Comparison of ENCODE assay signal across 25 cellular contexts in genomic region chr3:181791380-181791779, GRCh38.
DNase-seq lines count a peak whose midpoint lies in the region; ATAC-seq, FAIRE-seq and TF ChIP-seq lines count a peak whose summit lies in the region.
"Had no signal": no experiment of that assay in that cellular context is flagged by ENCODE, and none has a peak within 500 bp of the region (broad histone marks: within the 10 kb centered on the region; RNA-seq: fewer than 3 reads in every experiment).

No MANE protein-coding gene starts in this region.

- H3K9me1 ChIP-seq in keratinocyte (ENCODE audit: control insufficient read depth, extremely low read depth, insufficient read depth, low read length): no peaks in the 10 kb centered on the region

- FAIRE-seq in GM12878 (lab: Jason Lieb, UNC): no peak
- no peak for FAIRE-seq in keratinocyte (lab: Jason Lieb, UNC)
- FAIRE-seq: A549 had no signal

- dilution Hi-C loops in keratinocyte (cut with MboI; ENCODE audit: extremely low pct_ligation_motif_present, low sequenced_read_pairs): no loop called here

- intact Hi-C loops in GM12878 (cut with micrococcal nuclease; ENCODE audit: unreplicated experiment): no loop called here
- intact Hi-C loops in spleen (cut with DNase I; ENCODE audit: low total_unique reads): no loop called here

- 19% methylated on average over 3 of the region's 3 CpGs for WGBS in GM12878 (ENCODE audit: insufficient coverage, insufficient replicate concordance, low lambda C conversion rate, missing lambda C conversion rate)
- WGBS in tibial nerve, 2 donors: 29 to 33% methylated on average over 3 of the region's 3 CpGs
- 52 to 74% (median 62%) methylated on average over 3 of the region's 3 CpGs for WGBS in spleen, 5 donors

- DNase-seq in RPMI7951 (ENCODE audit: low read depth): peak; percentile 1
- no peak for DNase-seq in GM12878 (ENCODE audit: low read depth, low spot score)
- no peak for DNase-seq in keratinocyte (ENCODE audit: low read depth, low spot score)
- no peak for DNase-seq in tibial nerve (ENCODE audit: low spot score in 2 of 2)
- no peak for DNase-seq in spleen
- DNase-seq in effector CD4-positive, alpha-beta T cell: no peak
- DNase-seq: AML-193; C1 segment of cervical spinal cord; CD4-positive, alpha-beta memory T cell; COR-L47; DMS53; Karpas-422; NCI-H1092 treated with DMSO at 0.1 percent for 48 hours; NCI-H1436 treated with DMSO at 0.1 percent for 48 hours; NCI-H187 treated with DMSO at 0.1 percent for 48 hours; NCI-H524; NCI-H774; SHP77 treated with DMSO at 0.1 percent for 48 hours; SK-N-SH; SW 1271 had no signal

- TF ChIP-seq CTCF in GM12878 (IDR thresholded peaks at IDR 0.05 in 2 of 3, conservative IDR thresholded peaks at IDR 0.05 in 1 of 3; ENCODE audit: control insufficient read depth in 2 of 3, extremely low read depth in 1 of 3, insufficient read depth in 1 of 3, low read depth in 3 of 3, low read length in 3 of 3) (no peak), keratinocyte (optimal IDR thresholded peaks at IDR 0.05 in 1 of 3, IDR thresholded peaks at IDR 0.05 in 1 of 3, conservative IDR thresholded peaks at IDR 0.05 in 1 of 3; ENCODE audit: extremely low read depth in 1 of 3, insufficient read depth in 2 of 3, low read length in 3 of 3) (no peak), tibial nerve (IDR thresholded peaks at IDR 0.05) (no peak), spleen (IDR thresholded peaks at IDR 0.05 in 8 of 11, conservative IDR thresholded peaks at IDR 0.05 in 3 of 11) (no peak)

- CTCF ChIA-PET in GM12878 (lab: Yijun Ruan, JAX): no interaction called here

- no peak for TF ChIP-seq RAD21 in GM12878 (IDR thresholded peaks at IDR 0.05; ENCODE audit: insufficient read depth, low read depth, low read length)

- H3K4me1 ChIP-seq in GM12878 (ENCODE audit: control insufficient read depth, insufficient read depth, low read length) (no peaks in the 10 kb centered on the region), keratinocyte (ENCODE audit: control insufficient read depth, extremely low read depth, insufficient read depth, low read length) (no peaks in the 10 kb centered on the region), tibial nerve (peaks cover 0 to 12% (median 3%) of the 10 kb centered on the region in 4 donors), spleen (no peaks in the 10 kb centered on the region)
- H3K4me1 ChIP-seq: A549 had no signal

- TF ChIP-seq EP300 in GM12878 (IDR thresholded peaks at IDR 0.05; ENCODE audit: borderline replicate concordance in 1 of 2, control insufficient read depth in 1 of 2, low read depth in 2 of 2, low read length in 2 of 2): no peak
- no peak for TF ChIP-seq EP300 in tibial nerve (IDR thresholded peaks at IDR 0.05)

- H3K9me3 ChIP-seq in GM12878 (replicated peaks; ENCODE audit: control insufficient read depth, insufficient read depth, low read length) (no peaks in the 10 kb centered on the region), keratinocyte (ENCODE audit: control insufficient read depth, low read depth, low read length) (no peaks in the 10 kb centered on the region), tibial nerve (no peaks in the 10 kb centered on the region), spleen (no peaks in the 10 kb centered on the region)
- H3K9me3 ChIP-seq: A549, SK-N-SH had no signal

- no peak overlapping the region for H3K9ac ChIP-seq in GM12878 (ENCODE audit: control insufficient read depth, insufficient read depth, low read length)
- H3K9ac ChIP-seq in keratinocyte (ENCODE audit: control insufficient read depth, extremely low read depth, insufficient read depth, low read length): no peak overlapping the region
- H3K9ac ChIP-seq: SK-N-SH had no signal

- in situ Hi-C loops in GM12878 (cut with MboI): no loop called here

- H3K79me2 ChIP-seq in GM12878 (ENCODE audit: control insufficient read depth, insufficient read depth, low read length) (no peaks in the 10 kb centered on the region), keratinocyte (ENCODE audit: control insufficient read depth, insufficient read depth, low read length) (no peaks in the 10 kb centered on the region)

- no TSS peak for BruUV-seq in GM12878 (replicated peaks; lab: Mats Ljungman, UMichigan)

- TF ChIP-seq POLR2A in GM12878 (IDR thresholded peaks at IDR 0.05; ENCODE audit: low read depth, low read length) (no peak), tibial nerve (IDR thresholded peaks at IDR 0.05) (no peak), spleen (IDR thresholded peaks at IDR 0.05) (no peak)

- SMC1A ChIA-PET in GM12878 (lab: Charles Lee; ENCODE audit: uncharacterized antibody, unreplicated experiment): no interaction called here

- RAD21 ChIA-PET in GM12878 (lab: Charles Lee; ENCODE audit: unreplicated experiment): no interaction called here

- ATAC-seq in GM12878 (no peak), GM21360 (IDR thresholded peaks at IDR 0.05; ENCODE audit: unreplicated experiment) (no peak)
- ATAC-seq: A549, HCT116 had no signal

- H3K36me3 ChIP-seq in GM12878 (ENCODE audit: control insufficient read depth in 2 of 2, insufficient read depth in 2 of 2, low read length in 1 of 2): no peaks in the 10 kb centered on the region
- H3K36me3 ChIP-seq in keratinocyte (ENCODE audit: control insufficient read depth in 2 of 2, extremely low read depth in 1 of 2, insufficient read depth in 2 of 2, low read length in 2 of 2): no peaks in the 10 kb centered on the region
- H3K36me3 ChIP-seq in tibial nerve: no peaks in the 10 kb centered on the region
- H3K36me3 ChIP-seq in spleen: no peaks in the 10 kb centered on the region

- H2AFZ ChIP-seq in GM12878 (ENCODE audit: control insufficient read depth, low read depth, low read length) (no peak overlapping the region), keratinocyte (ENCODE audit: control insufficient read depth, low read length) (peak overlapping the region; percentile 31)

- no peak overlapping the region for H3K4me2 ChIP-seq in GM12878 (ENCODE audit: control insufficient read depth, insufficient read depth)
- no peak overlapping the region for H3K4me2 ChIP-seq in keratinocyte (ENCODE audit: control insufficient read depth, extremely low read depth, insufficient read depth, low read depth, low read length)
- H3K4me2 ChIP-seq: A549, SK-N-SH had no signal

- H3K4me3 ChIP-seq in GM12878: no peak overlapping the region
- H3K4me3 ChIP-seq in keratinocyte (ENCODE audit: control insufficient read depth in 2 of 3, extremely low read depth in 1 of 3, insufficient read depth in 2 of 3, low read depth in 1 of 3, low read length in 3 of 3): no peak overlapping the region
- no peak overlapping the region for H3K4me3 ChIP-seq in tibial nerve
- no peak overlapping the region for H3K4me3 ChIP-seq in spleen
- H3K4me3 ChIP-seq: A549 had no signal

- no peaks in the 10 kb centered on the region for H3K27me3 ChIP-seq in GM12878 (replicated peaks in 1 of 2; ENCODE audit: control insufficient read depth in 2 of 2, insufficient read depth in 2 of 2, low read length in 1 of 2)
- H3K27me3 ChIP-seq in keratinocyte (ENCODE audit: control insufficient read depth, extremely low read depth, insufficient read depth, low read length): no peaks in the 10 kb centered on the region
- H3K27me3 ChIP-seq in tibial nerve: no peaks in the 10 kb centered on the region
- no peaks in the 10 kb centered on the region for H3K27me3 ChIP-seq in spleen (replicated peaks in 1 of 7)

- POLR2A ChIA-PET in GM12878 (lab: Charles Lee): no interaction called here

- no peaks in the 10 kb centered on the region for H4K20me1 ChIP-seq in GM12878 (ENCODE audit: control insufficient read depth, insufficient read depth)
- no peaks in the 10 kb centered on the region for H4K20me1 ChIP-seq in keratinocyte (ENCODE audit: control insufficient read depth, extremely low read depth, insufficient read depth, low read length)

- H3K27ac ChIP-seq in GM12878 (ENCODE audit: control insufficient read depth, insufficient read depth): no peak overlapping the region
- H3K27ac ChIP-seq in keratinocyte (ENCODE audit: control insufficient read depth, insufficient read depth, low read length): no peak overlapping the region
- H3K27ac ChIP-seq in tibial nerve: peak overlapping the region in 3 of 4 donors; percentile 4 to 65 (median 60)
- H3K27ac ChIP-seq in spleen: no peak overlapping the region
- H3K27ac ChIP-seq: A549, HL-60, RWPE1 had no signal

TF ChIP-seq in GM12878, 131 proteins besides CTCF, POLR2A, EP300 and RAD21:
- no peak for TF ChIP-seq SPI1 (IDR thresholded peaks at IDR 0.05; ENCODE audit: borderline replicate concordance, insufficient read depth, low read depth, low read length)
- no peak for TF ChIP-seq MEF2B (IDR thresholded peaks at IDR 0.05; ENCODE audit: partially characterized antibody, poor library complexity, severe bottlenecking)
- no peak for TF ChIP-seq TCF3 (IDR thresholded peaks at IDR 0.05; ENCODE audit: borderline replicate concordance, insufficient read depth, low read depth, low read length)
- peak; percentile 69; the same call in 1 of the 2 replicates for TF ChIP-seq NFIC (IDR thresholded peaks at IDR 0.05; ENCODE audit: low read depth, low read length)
- TF ChIP-seq YBX1 (IDR thresholded peaks at IDR 0.05): no peak
- TF ChIP-seq IRF4 (IDR thresholded peaks at IDR 0.05; ENCODE audit: low read depth, low read length): no peak
- peak; percentile 65 for TF ChIP-seq JUNB (IDR thresholded peaks at IDR 0.05)

Comparison
In these comparisons a context has a peak if more than half of its experiments do, and no peak if none do; other contexts are left out.
1. H3K27ac ChIP-seq: peak in tibial nerve (3 of 4); none in GM12878 (single experiment), keratinocyte (single experiment) and spleen (0 of 8).